Comparison of ENCODE assay signal across 8 cellular contexts in the genomic region with DNA sequence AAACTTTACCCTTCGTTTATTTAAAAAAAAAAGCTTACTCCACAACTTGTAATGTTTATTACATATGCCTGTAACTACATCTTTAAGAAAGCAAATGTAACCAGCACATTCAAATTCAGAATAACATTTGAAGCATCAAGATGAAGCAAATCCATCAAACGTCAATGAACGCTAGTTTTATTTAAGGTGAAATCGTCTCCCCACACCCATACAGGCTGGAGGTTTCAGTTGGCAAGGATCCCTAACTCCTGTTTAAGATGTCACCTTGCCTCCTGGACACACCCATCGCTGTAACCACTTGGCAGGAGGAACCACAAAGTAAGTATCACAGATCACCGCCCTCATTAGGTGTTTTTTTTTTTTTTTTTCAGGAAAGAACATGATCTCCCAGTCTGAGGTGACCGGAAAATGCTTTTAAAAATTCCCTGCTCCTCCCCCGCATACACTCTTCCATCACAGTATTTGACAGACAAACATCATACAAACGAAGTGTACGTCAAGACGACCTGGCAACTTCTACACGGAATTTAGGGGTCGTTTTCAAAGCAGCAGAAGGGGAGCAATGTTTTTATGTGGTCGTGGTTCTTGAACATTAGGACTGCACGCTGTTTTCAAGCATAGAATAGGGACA. TPM values are rescaled to one million over a fixed set of nuclear protein-coding genes. Genes with fewer than 3 reads are reported as not detected.
DNase-seq lines count a peak whose midpoint lies in the region; ATAC-seq and TF ChIP-seq lines count a peak whose summit lies in the region.

No MANE protein-coding gene starts in this region.

- peaks cover 58% of the 10 kb centered on the region for H3K4me1 Mint-ChIP-seq in osteocyte (ENCODE audit: unreplicated experiment)

- H3K4me3 ChIP-seq in fibroblast of the aortic adventitia (ENCODE audit: low read depth, low read length): peak overlapping the region; percentile 96

- DNase-seq in activated CD4-positive, alpha-beta T cell treated with anti-CD3 and anti-CD28 coated beads for 4 hours: peak; percentile 11 to 13
- no peak for DNase-seq in activated CD4-positive, alpha-beta T cell treated with anti-CD3 and anti-CD28 coated beads, Interleukin-2, amount 50 U/mL, for 1 hour
- DNase-seq in NCI-H1105 treated with DMSO at 0.1 percent for 48 hours (lab: John Stamatoyannopoulos, UW): peak; percentile 76
- peak; percentile 28 to 50 for DNase-seq in activated CD4-positive, alpha-beta T cell treated with anti-CD3 and anti-CD28 coated beads, Interleukin-2, amount 50 U/mL, for 48 hours
- DNase-seq in fibroblast of the aortic adventitia (ENCODE audit: low read depth): peak; percentile 55
- no peak for DNase-seq in osteocyte (ENCODE audit: extremely low spot score, unreplicated experiment)

- H3K27ac Mint-ChIP-seq in osteocyte (ENCODE audit: unreplicated experiment): peak overlapping the region; percentile 96

- H3K27me3 Mint-ChIP-seq in osteocyte (ENCODE audit: unreplicated experiment): no peaks in the 10 kb centered on the region

- H3K4me3 Mint-ChIP-seq in osteocyte (ENCODE audit: unreplicated experiment): peak overlapping the region; percentile 90

- H3K36me3 Mint-ChIP-seq in osteocyte (ENCODE audit: unreplicated experiment): peaks cover 7% of the 10 kb centered on the region

- ATAC-seq in GM18861 (IDR thresholded peaks at IDR 0.05; ENCODE audit: unreplicated experiment): no peak
- ATAC-seq in HG02759 (IDR thresholded peaks at IDR 0.05; ENCODE audit: unreplicated experiment): no peak

- H3K9me3 Mint-ChIP-seq in osteocyte (ENCODE audit: unreplicated experiment): no peaks in the 10 kb centered on the region

- TF ChIP-seq CTCF in fibroblast of the aortic adventitia (IDR thresholded peaks at IDR 0.05; ENCODE audit: insufficient read depth, low read length) (no peak), osteocyte (IDR thresholded peaks at IDR 0.05) (no peak)

RNA-seq across cellular contexts. Expression of gene CALM2, which starts 1.5 kb away (rescaled TPM):
- total RNA-seq in fibroblast of the aortic adventitia (ENCODE audit: low replicate concordance) (511 and 806 TPM in 2 replicates), osteocyte (594 TPM in 2 replicates)

RNA-seq across cellular contexts. Expression of gene STPG4, which starts 19.7 kb away (rescaled TPM):
- 0.09 TPM in 1 of 2 replicates, not detected in the other for total RNA-seq in fibroblast of the aortic adventitia (ENCODE audit: low replicate concordance)
- 0.37 and 0.56 TPM in 2 replicates for total RNA-seq in osteocyte

Comparison
In these comparisons a context has a peak if more than half of its experiments do, and no peak if none do; other contexts are left out.
1. DNase-seq: peak in activated CD4-positive, alpha-beta T cell treated with anti-CD3 and anti-CD28 coated beads for 4 hours (2 of 2), NCI-H1105 treated with DMSO at 0.1 percent for 48 hours (single experiment), activated CD4-positive, alpha-beta T cell treated with anti-CD3 and anti-CD28 coated beads, Interleukin-2, amount 50 U/mL, for 48 hours (2 of 2) and fibroblast of the aortic adventitia (single experiment); none in activated CD4-positive, alpha-beta T cell treated with anti-CD3 and anti-CD28 coated beads, Interleukin-2, amount 50 U/mL, for 1 hour (single experiment) and osteocyte (single experiment).